Comparison of ENCODE assay signal across 14 cellular contexts in genomic region chr2:146241023-146241422, GRCh38.
"Had no signal": no experiment of that assay in that cellular context is flagged by ENCODE, and none has a peak within 500 bp of the region (broad histone marks: within the 10 kb centered on the region; RNA-seq: fewer than 3 reads in every experiment).

No MANE protein-coding gene starts in this region.

- FAIRE-seq: kidney, urothelium cell line had no signal

- DNase-seq: cortex of kidney; dorsolateral prefrontal cortex; effector CD8-positive, alpha-beta T cell; foreskin melanocyte; head of caudate nucleus; kidney; mammary epithelial cell; naive thymus-derived CD8-positive, alpha-beta T cell; ovary; stimulated activated CD4-positive, alpha-beta T cell treated with anti-CD3 and anti-CD28 coated beads, Interleukin-4, amount 100 ng/mL, for 1 hour; stimulated activated CD8-positive, alpha-beta memory T cell treated with anti-CD3 and anti-CD28 coated beads, Interleukin-4, amount 100 ng/mL, for 48 hours; stimulated activated naive CD8-positive, alpha-beta T cell treated with anti-CD3 and anti-CD28 coated beads, Interleukin-15, Interleukin-2, amounts not matched to agents 100 U/mL and 50 U/mL, for 24 hours; thyroid gland had no signal
